Comparison of ENCODE assay signal across 15 cellular contexts in the genomic region with DNA sequence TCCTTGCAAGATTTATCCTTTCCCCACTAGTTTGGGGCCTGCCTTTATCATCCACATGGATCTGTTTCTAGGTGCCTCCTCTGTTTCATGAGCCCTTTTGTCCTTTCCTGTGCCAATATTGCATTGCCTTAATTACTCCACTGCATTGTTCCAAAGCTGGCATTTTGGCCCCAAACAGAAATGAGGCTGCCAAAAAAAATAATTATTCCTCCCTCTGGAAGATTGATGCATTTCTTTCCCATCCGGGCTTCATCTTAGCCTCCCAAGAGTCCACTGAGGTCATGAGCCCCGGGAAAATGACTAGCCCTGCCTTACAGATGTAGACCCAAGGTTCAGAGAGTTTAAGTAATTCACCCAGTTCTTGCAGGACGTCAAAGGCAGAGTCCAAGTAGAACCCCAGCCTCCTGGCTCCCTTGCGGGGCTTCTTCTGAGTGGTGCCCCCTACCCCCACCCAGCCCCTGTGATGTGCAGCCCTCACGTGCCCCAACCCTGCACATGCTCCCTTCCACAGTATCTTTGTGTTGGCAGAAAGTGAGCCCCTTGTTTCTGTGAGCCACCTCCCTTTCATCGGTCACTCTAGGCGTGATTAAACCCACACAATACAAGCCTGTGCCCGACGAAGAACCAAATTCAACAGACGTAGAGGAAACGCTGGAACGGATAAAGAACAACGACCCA.
DNase-seq lines count a peak whose midpoint lies in the region; ATAC-seq and TF ChIP-seq lines count a peak whose summit lies in the region.
"Had no signal": no experiment of that assay in that cellular context is flagged by ENCODE, and none has a peak within 500 bp of the region (broad histone marks: within the 10 kb centered on the region; RNA-seq: fewer than 3 reads in every experiment).

No MANE protein-coding gene starts in this region.

- TF ChIP-seq POLR2A in gastroesophageal sphincter (IDR thresholded peaks at IDR 0.05) = no peak
- TF ChIP-seq POLR2A in erythroblast (IDR thresholded peaks at IDR 0.05; ENCODE audit: low read length) = no peak

- DNase-seq in SK-N-SH (no peak), erythroblast (lab: John Stamatoyannopoulos, UW) (no peak), HFFc6 (no peak), osteoblast (ENCODE audit: insufficient read length, low spot score, missing footprints) (no peak)
- DNase-seq: activated CD4-positive, alpha-beta T cell treated with anti-CD3 and anti-CD28 coated beads for 1 hour; AML-193; NCI-H774 had no signal

- no peak overlapping the region; a peak in 1 of 4 replicates for H3K4me3 ChIP-seq in SK-N-SH (ENCODE audit: low read depth in 2 of 2, low read length in 1 of 2)
- no peak overlapping the region for H3K4me3 ChIP-seq in gastroesophageal sphincter
- no peak overlapping the region for H3K4me3 ChIP-seq in rectal smooth muscle tissue (ENCODE audit: low read length)
- H3K4me3 ChIP-seq in osteoblast (ENCODE audit: insufficient read depth, low read length) = no peak overlapping the region

- CTCF ChIA-PET in SK-N-SH (lab: Yijun Ruan, JAX) = interaction anchor here (0.8 to 9.2 kb wide), 11 partner anchors 10 to 95 kb away, joined by 3 to 101 read pairs (median 7); a partner anchor contains a TSS

- no peaks in the 10 kb centered on the region for H4K20me1 ChIP-seq in SK-N-SH (ENCODE audit: insufficient read depth)
- no peaks in the 10 kb centered on the region for H4K20me1 ChIP-seq in osteoblast (ENCODE audit: insufficient read depth, low read length)

- H3K36me3 ChIP-seq in SK-N-SH (replicated peaks in 1 of 2; ENCODE audit: control insufficient read depth in 1 of 2, insufficient read depth in 2 of 2, low read length in 1 of 2) (no peaks in the 10 kb centered on the region), gastroesophageal sphincter (peaks cover 0 to 55% of the 10 kb centered on the region in 2 donors), rectal smooth muscle tissue (ENCODE audit: control insufficient read depth, insufficient read depth, low read length) (no peaks in the 10 kb centered on the region), osteoblast (ENCODE audit: insufficient read depth, low read length) (no peaks in the 10 kb centered on the region)

- H3F3A ChIP-seq in SK-N-SH (replicated peaks; ENCODE audit: insufficient read depth) = no peaks in the 10 kb centered on the region

- H3K9me3 ChIP-seq in SK-N-SH = no peaks in the 10 kb centered on the region
- H3K9me3 ChIP-seq in gastroesophageal sphincter = no peaks in the 10 kb centered on the region
- H3K9me3 ChIP-seq in osteoblast (ENCODE audit: low read depth, low read length) = no peaks in the 10 kb centered on the region

- H3K27me3 Mint-ChIP-seq in HFFc6 (ENCODE audit: insufficient read depth) = peaks cover 45% of the 10 kb centered on the region
- H3K27me3 Mint-ChIP-seq: dendritic cell treated with granulocyte-macrophage colony-stimulating factor and Interleukin-4, amounts not matched to agents 40 ng/mL and 50 ng/mL, for 4 days; progenitor cell of endocrine pancreas had no signal

- H3K9me2 ChIP-seq in SK-N-SH = no peaks in the 10 kb centered on the region

- H3K27me3 ChIP-seq in SK-N-SH (ENCODE audit: insufficient read depth) (no peaks in the 10 kb centered on the region), gastroesophageal sphincter (no peaks in the 10 kb centered on the region), rectal smooth muscle tissue (ENCODE audit: control insufficient read depth, insufficient read depth, low read length) (no peaks in the 10 kb centered on the region), osteoblast (ENCODE audit: insufficient read depth, low read length) (peaks cover 24% of the 10 kb centered on the region)

- no peaks in the 10 kb centered on the region for H3K36me3 Mint-ChIP-seq in HFFc6 (ENCODE audit: low read depth)
- H3K36me3 Mint-ChIP-seq: memory B cell had no signal

- 46% methylated on average over 13 of the region's 13 CpGs for whole genome bisulfite sequencing in SK-N-SH (ENCODE audit: low lambda C conversion rate)
- 5 to 60% methylated on average over 3 to 11 of the region's 13 CpGs for WGBS in gastroesophageal sphincter (ENCODE audit: low coverage in 1 of 2), 2 donors

- POLR2A ChIA-PET in SK-N-SH (lab: Yijun Ruan, JAX) = interaction anchor here (0.6 to 2.2 kb wide), 3 partner anchors 28 to 61 kb away, joined by 3 to 27 read pairs (median 3); a partner anchor contains a TSS

- H3K27ac Mint-ChIP-seq in HFFc6 = no peak overlapping the region
- H3K27ac Mint-ChIP-seq: dendritic cell treated with granulocyte-macrophage colony-stimulating factor and Interleukin-4, amounts not matched to agents 40 ng/mL and 50 ng/mL, for 4 days; memory B cell; progenitor cell of endocrine pancreas had no signal

- TF ChIP-seq EP300 in SK-N-SH (IDR thresholded peaks at IDR 0.05; ENCODE audit: borderline replicate concordance in 1 of 2, low read depth in 1 of 2, low read length in 1 of 2) (peak in 1 of 2 experiments; percentile 55; a peak in 2 of 4 replicates), gastroesophageal sphincter (IDR thresholded peaks at IDR 0.05) (no peak)

- H3K79me2 ChIP-seq in SK-N-SH (ENCODE audit: insufficient read depth) = no peaks in the 10 kb centered on the region
- H3K79me2 ChIP-seq in osteoblast (ENCODE audit: insufficient read depth, low read length) = no peaks in the 10 kb centered on the region

- no peak overlapping the region for H3K4me3 Mint-ChIP-seq in HFFc6
- H3K4me3 Mint-ChIP-seq: dendritic cell treated with granulocyte-macrophage colony-stimulating factor and Interleukin-4, amounts not matched to agents 40 ng/mL and 50 ng/mL, for 4 days; memory B cell had no signal

- H3K9ac ChIP-seq in SK-N-SH (no peak overlapping the region), rectal smooth muscle tissue (ENCODE audit: low read length) (no peak overlapping the region)

- H3K27ac ChIP-seq in C4-2B (peak overlapping the region; percentile 29; the same call in 1 of the 2 replicates), SK-N-SH (ENCODE audit: low read depth in 2 of 2, low read length in 1 of 2) (peak overlapping the region in 1 of 2 experiments; percentile 98; a peak in 2 of 4 replicates), gastroesophageal sphincter (peak overlapping the region; percentile 67 to 90 (median 70)), rectal smooth muscle tissue (ENCODE audit: low read depth, low read length) (peak overlapping the region; percentile 26), osteoblast (ENCODE audit: low read depth, low read length) (no peak overlapping the region)
- H3K27ac ChIP-seq: HL-60 had no signal

- H2AFZ ChIP-seq in SK-N-SH (ENCODE audit: low read depth) = no peak overlapping the region
- H2AFZ ChIP-seq in osteoblast (ENCODE audit: low read length) = no peak overlapping the region

- H3K4me1 ChIP-seq in SK-N-SH (ENCODE audit: control insufficient read depth in 1 of 2, insufficient read depth in 2 of 2, low read depth in 1 of 2, low read length in 1 of 2) (peaks cover 0 to 82% of the 10 kb centered on the region in 2 experiments; a peak in 2 of 4 replicates), gastroesophageal sphincter (peaks cover 18 to 68% (median 41%) of the 10 kb centered on the region in 3 donors), rectal smooth muscle tissue (ENCODE audit: control insufficient read depth, insufficient read depth, low read length) (peaks cover 11% of the 10 kb centered on the region), osteoblast (ENCODE audit: insufficient read depth, low read length) (no peaks in the 10 kb centered on the region)

- no peak for TF ChIP-seq RAD21 in SK-N-SH (IDR thresholded peaks at IDR 0.05; ENCODE audit: low read length)

- H3K4me2 ChIP-seq in SK-N-SH = peak overlapping the region; percentile 49
- no peak overlapping the region for H3K4me2 ChIP-seq in osteoblast (ENCODE audit: insufficient read depth, low read length)

- ATAC-seq in gastroesophageal sphincter (peak; percentile 32), GM21786 (IDR thresholded peaks at IDR 0.05; ENCODE audit: unreplicated experiment) (no peak)

- H3K9me3 Mint-ChIP-seq in HFFc6 = no peaks in the 10 kb centered on the region
- H3K9me3 Mint-ChIP-seq: dendritic cell treated with granulocyte-macrophage colony-stimulating factor and Interleukin-4, amounts not matched to agents 40 ng/mL and 50 ng/mL, for 4 days; memory B cell had no signal

- peaks cover 19% of the 10 kb centered on the region for H3K4me1 Mint-ChIP-seq in HFFc6 (ENCODE audit: low read depth)
- H3K4me1 Mint-ChIP-seq: memory B cell had no signal

- TF ChIP-seq CTCF in C4-2B (conservative IDR thresholded peaks at IDR 0.05) = no peak
- TF ChIP-seq CTCF in SK-N-SH (IDR thresholded peaks at IDR 0.05) = no peak
- no peak for TF ChIP-seq CTCF in gastroesophageal sphincter (IDR thresholded peaks at IDR 0.05)
- no peak for TF ChIP-seq CTCF in HFFc6 (IDR thresholded peaks at IDR 0.05)
- no peak for TF ChIP-seq CTCF in osteoblast (IDR thresholded peaks at IDR 0.05; ENCODE audit: extremely low read depth, low read depth, low read length)

TF ChIP-seq in SK-N-SH, 30 proteins besides CTCF, POLR2A, EP300 and RAD21 (continues in another document):
- no peak for TF ChIP-seq TEAD4 (IDR thresholded peaks at IDR 0.05; ENCODE audit: borderline replicate concordance, insufficient read depth)
- TF ChIP-seq, protein P1, sequence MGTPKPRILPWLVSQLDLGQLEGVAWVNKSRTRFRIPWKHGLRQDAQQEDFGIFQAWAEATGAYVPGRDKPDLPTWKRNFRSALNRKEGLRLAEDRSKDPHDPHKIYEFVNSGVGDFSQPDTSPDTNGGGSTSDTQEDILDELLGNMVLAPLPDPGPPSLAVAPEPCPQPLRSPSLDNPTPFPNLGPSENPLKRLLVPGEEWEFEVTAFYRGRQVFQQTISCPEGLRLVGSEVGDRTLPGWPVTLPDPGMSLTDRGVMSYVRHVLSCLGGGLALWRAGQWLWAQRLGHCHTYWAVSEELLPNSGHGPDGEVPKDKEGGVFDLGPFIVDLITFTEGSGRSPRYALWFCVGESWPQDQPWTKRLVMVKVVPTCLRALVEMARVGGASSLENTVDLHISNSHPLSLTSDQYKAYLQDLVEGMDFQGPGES (IDR thresholded peaks at IDR 0.05; ENCODE audit: low read depth, low read length) = no peak
- no peak for TF ChIP-seq CHD2 (IDR thresholded peaks at IDR 0.05; ENCODE audit: low read length, partially characterized antibody)
- no peak for TF ChIP-seq FOXM1 (IDR thresholded peaks at IDR 0.05; ENCODE audit: low read depth)
- TF ChIP-seq JUND (IDR thresholded peaks at IDR 0.05) = no peak
- no peak for TF ChIP-seq GABPA (IDR thresholded peaks at IDR 0.05; ENCODE audit: low read depth)
- TF ChIP-seq MXI1 (IDR thresholded peaks at IDR 0.05; ENCODE audit: low read depth, low read length) = peak; percentile 41; the same call in 1 of the 2 replicates
- peak; percentile 13; the same call in 1 of the 2 replicates for TF ChIP-seq GATA2 (CRISPR knock-in tag; IDR thresholded peaks at IDR 0.05)
- peak; percentile 45; the same call in 1 of the 2 replicates for TF ChIP-seq RCOR1 (IDR thresholded peaks at IDR 0.05; ENCODE audit: low read length)
- peak; percentile 21; the same call in 1 of the 2 replicates for TF ChIP-seq TCF12 (IDR thresholded peaks at IDR 0.05)
